1 cellular context compared by ENCODE assay signal in genomic region chr20:18263723-18264122, GRCh38.
TF ChIP-seq lines count a peak whose summit lies in the region.

No MANE protein-coding gene starts in this region.

TF ChIP-seq in A549, 52 proteins besides CTCF, POLR2A, EP300 and RAD21 (continued from another document):
- TF ChIP-seq, protein P1, sequence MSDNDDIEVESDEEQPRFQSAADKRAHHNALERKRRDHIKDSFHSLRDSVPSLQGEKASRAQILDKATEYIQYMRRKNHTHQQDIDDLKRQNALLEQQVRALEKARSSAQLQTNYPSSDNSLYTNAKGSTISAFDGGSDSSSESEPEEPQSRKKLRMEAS (IDR thresholded peaks at IDR 0.05) = no peak
- TF ChIP-seq HOXB5 (CRISPR knock-in tag; IDR thresholded peaks at IDR 0.05) = no peak
- TF ChIP-seq NPAS2 (CRISPR knock-in tag; IDR thresholded peaks at IDR 0.05; ENCODE audit: borderline replicate concordance) = no peak
- TF ChIP-seq, protein P2, sequence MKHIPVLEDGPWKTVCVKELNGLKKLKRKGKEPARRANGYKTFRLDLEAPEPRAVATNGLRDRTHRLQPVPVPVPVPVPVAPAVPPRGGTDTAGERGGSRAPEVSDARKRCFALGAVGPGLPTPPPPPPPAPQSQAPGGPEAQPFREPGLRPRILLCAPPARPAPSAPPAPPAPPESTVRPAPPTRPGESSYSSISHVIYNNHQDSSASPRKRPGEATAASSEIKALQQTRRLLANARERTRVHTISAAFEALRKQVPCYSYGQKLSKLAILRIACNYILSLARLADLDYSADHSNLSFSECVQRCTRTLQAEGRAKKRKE (CRISPR knock-in tag; IDR thresholded peaks at IDR 0.05; ENCODE audit: low read depth) = no peak
- TF ChIP-seq FOXS1 (CRISPR knock-in tag; IDR thresholded peaks at IDR 0.05) = no peak
